In genomic region chr3:16113704-16114103, GRCh38 we compare ENCODE assay signal across 15 cellular contexts.
DNase-seq lines count a peak whose midpoint lies in the region; ATAC-seq and TF ChIP-seq lines count a peak whose summit lies in the region.
"Had no signal": no experiment of that assay in that cellular context is flagged by ENCODE, and none has a peak within 500 bp of the region (broad histone marks: within the 10 kb centered on the region; RNA-seq: fewer than 3 reads in every experiment).

No MANE protein-coding gene starts in this region.

- no peak overlapping the region for H2AFZ ChIP-seq in smooth muscle cell (ENCODE audit: low read depth)

- TF ChIP-seq POLR2A in esophagus muscularis mucosa (IDR thresholded peaks at IDR 0.05; ENCODE audit: low read depth) (no peak), gastrocnemius medialis (IDR thresholded peaks at IDR 0.05) (no peak)

- H3K36me3 ChIP-seq in esophagus muscularis mucosa (no peaks in the 10 kb centered on the region), gastrocnemius medialis (no peaks in the 10 kb centered on the region), smooth muscle cell (ENCODE audit: low read depth) (no peaks in the 10 kb centered on the region)
- H3K36me3 ChIP-seq: BLaER1, transverse colon had no signal

- H3K9ac ChIP-seq in smooth muscle cell (ENCODE audit: low read depth), result no peak overlapping the region
- H3K9ac ChIP-seq: BLaER1 had no signal

- H3K79me2 ChIP-seq in smooth muscle cell (ENCODE audit: low read depth), result no peaks in the 10 kb centered on the region

- no peaks in the 10 kb centered on the region for H3F3A ChIP-seq in smooth muscle cell (ENCODE audit: low read depth)

- no peak for TF ChIP-seq EP300 in esophagus muscularis mucosa (IDR thresholded peaks at IDR 0.05)

- H3K27me3 ChIP-seq in esophagus muscularis mucosa (no peaks in the 10 kb centered on the region), gastrocnemius medialis (no peaks in the 10 kb centered on the region), smooth muscle cell (ENCODE audit: low read depth) (no peaks in the 10 kb centered on the region)
- H3K27me3 ChIP-seq: BLaER1, transverse colon had no signal

- H3K27ac ChIP-seq in esophagus muscularis mucosa (replicated peaks in 1 of 4), result peak overlapping the region; percentile 12 to 53 (median 50)
- peak overlapping the region; percentile 56 to 70 (median 62) for H3K27ac ChIP-seq in gastrocnemius medialis
- no peak overlapping the region for H3K27ac ChIP-seq in smooth muscle cell (ENCODE audit: low read depth)
- H3K27ac ChIP-seq: BLaER1, SK-N-MC, transverse colon had no signal

- H3K9me3 ChIP-seq in esophagus muscularis mucosa, result no peaks in the 10 kb centered on the region
- no peaks in the 10 kb centered on the region for H3K9me3 ChIP-seq in gastrocnemius medialis
- no peaks in the 10 kb centered on the region for H3K9me3 ChIP-seq in smooth muscle cell (replicated peaks; ENCODE audit: low read depth)
- H3K9me3 ChIP-seq: transverse colon had no signal

- H3K4me1 ChIP-seq in esophagus muscularis mucosa (peaks cover 0 to 10% (median 0%) of the 10 kb centered on the region in 4 donors), gastrocnemius medialis (peaks cover 4 to 24% of the 10 kb centered on the region in 2 donors), smooth muscle cell (ENCODE audit: low read depth) (no peaks in the 10 kb centered on the region)
- H3K4me1 ChIP-seq: BLaER1, transverse colon had no signal

- H4K20me1 ChIP-seq in smooth muscle cell (ENCODE audit: low read depth), result no peaks in the 10 kb centered on the region
- H4K20me1 ChIP-seq: BLaER1 had no signal

- H3K4me2 ChIP-seq in smooth muscle cell, result no peak overlapping the region
- H3K4me2 ChIP-seq: BLaER1 had no signal

- intact Hi-C loops in esophagus muscularis mucosa (cut with DNase I) (no loop called here), gastrocnemius medialis (cut with DNase I; ENCODE audit: low total_unique reads) (loop anchor here (5.0 kb wide), 1 partner anchor 51 kb away; no protein-coding TSS in a partner anchor)

- peak; percentile 41 to 49 for ATAC-seq in gastrocnemius medialis

- DNase-seq in EL, result peak; percentile 73
- DNase-seq in NCI-H226, result peak; percentile 65
- DNase-seq in esophagus muscularis mucosa (ENCODE audit: extremely low spot score), result no peak
- peak in 1 of 2 donors; percentile 46 for DNase-seq in gastrocnemius medialis
- DNase-seq in AML-193 (lab: John Stamatoyannopoulos, UW), result no peak
- no peak for DNase-seq in smooth muscle cell (lab: John Stamatoyannopoulos, UW; ENCODE audit: unreplicated experiment)
- DNase-seq in NCI-H2171 (lab: John Stamatoyannopoulos, UW), result no peak
- no peak for DNase-seq in stimulated activated naive CD4-positive, alpha-beta T cell treated with Interleukin-2 at 50 U/mL for 16 hours (lab: John Stamatoyannopoulos, UW)
- DNase-seq: activated CD8-positive, alpha-beta memory T cell treated with anti-CD3 and anti-CD28 coated beads for 24 hours; activated gamma-delta T cell; DMS53; MV-4-11; transverse colon had no signal

- no peak overlapping the region for H3K4me3 ChIP-seq in esophagus muscularis mucosa
- H3K4me3 ChIP-seq in gastrocnemius medialis, result no peak overlapping the region
- H3K4me3 ChIP-seq in smooth muscle cell, result no peak overlapping the region
- H3K4me3 ChIP-seq: BLaER1, SK-N-MC, transverse colon had no signal

- in situ Hi-C loops in gastrocnemius medialis (cut with MboI; ENCODE audit: low sequenced_read_pairs in 4 of 4), result no loop called here

- TF ChIP-seq CTCF in esophagus muscularis mucosa (IDR thresholded peaks at IDR 0.05) (no peak), gastrocnemius medialis (IDR thresholded peaks at IDR 0.05 in 4 of 5, conservative IDR thresholded peaks at IDR 0.05 in 1 of 5) (no peak), smooth muscle cell (IDR thresholded peaks at IDR 0.05; ENCODE audit: borderline replicate concordance, insufficient read depth, poor library complexity, severe bottlenecking) (no peak)

- 94% methylated on average over 3 of the region's 3 CpGs for WGBS in esophagus muscularis mucosa
- WGBS in smooth muscle cell (ENCODE audit: low lambda C conversion rate), result 89% methylated on average over 3 of the region's 3 CpGs

Comparison
In these comparisons a context has a peak if more than half of its experiments do, and no peak if none do; other contexts are left out.
1. DNase-seq: peak in EL (single experiment) and NCI-H226 (single experiment); none in esophagus muscularis mucosa (single experiment), AML-193 (0 of 2), smooth muscle cell (single experiment), NCI-H2171 (single experiment) and stimulated activated naive CD4-positive, alpha-beta T cell treated with Interleukin-2 at 50 U/mL for 16 hours (single experiment).